ENCODE assay signal across 2 cellular contexts in genomic region chr21:33684068-33684467, GRCh38.
TF ChIP-seq lines count a peak whose summit lies in the region.

No MANE protein-coding gene starts in this region.

TF ChIP-seq in IMR-90, 13 proteins besides CTCF, POLR2A, EP300 and RAD21:
- no peak for TF ChIP-seq MAFK (IDR thresholded peaks at IDR 0.05; ENCODE audit: low read depth, low read length)

TF ChIP-seq in HepG2, 621 proteins besides CTCF, POLR2A, EP300 and RAD21:
- TF ChIP-seq ZNF883 (CRISPR knock-in tag; IDR thresholded peaks at IDR 0.05; ENCODE audit: not compliant biosample characterization) (no peak), RNF219 (CRISPR knock-in tag; IDR thresholded peaks at IDR 0.05) (no peak), TARDBP (CRISPR knock-in tag; IDR thresholded peaks at IDR 0.05) (no peak), ZNF496 (CRISPR knock-in tag; IDR thresholded peaks at IDR 0.05; ENCODE audit: insufficient replicate concordance) (no peak), GTF2F1 (IDR thresholded peaks at IDR 0.05; ENCODE audit: low read length) (no peak)
